ENCODE assay signal across 8 cellular contexts in the genomic region with DNA sequence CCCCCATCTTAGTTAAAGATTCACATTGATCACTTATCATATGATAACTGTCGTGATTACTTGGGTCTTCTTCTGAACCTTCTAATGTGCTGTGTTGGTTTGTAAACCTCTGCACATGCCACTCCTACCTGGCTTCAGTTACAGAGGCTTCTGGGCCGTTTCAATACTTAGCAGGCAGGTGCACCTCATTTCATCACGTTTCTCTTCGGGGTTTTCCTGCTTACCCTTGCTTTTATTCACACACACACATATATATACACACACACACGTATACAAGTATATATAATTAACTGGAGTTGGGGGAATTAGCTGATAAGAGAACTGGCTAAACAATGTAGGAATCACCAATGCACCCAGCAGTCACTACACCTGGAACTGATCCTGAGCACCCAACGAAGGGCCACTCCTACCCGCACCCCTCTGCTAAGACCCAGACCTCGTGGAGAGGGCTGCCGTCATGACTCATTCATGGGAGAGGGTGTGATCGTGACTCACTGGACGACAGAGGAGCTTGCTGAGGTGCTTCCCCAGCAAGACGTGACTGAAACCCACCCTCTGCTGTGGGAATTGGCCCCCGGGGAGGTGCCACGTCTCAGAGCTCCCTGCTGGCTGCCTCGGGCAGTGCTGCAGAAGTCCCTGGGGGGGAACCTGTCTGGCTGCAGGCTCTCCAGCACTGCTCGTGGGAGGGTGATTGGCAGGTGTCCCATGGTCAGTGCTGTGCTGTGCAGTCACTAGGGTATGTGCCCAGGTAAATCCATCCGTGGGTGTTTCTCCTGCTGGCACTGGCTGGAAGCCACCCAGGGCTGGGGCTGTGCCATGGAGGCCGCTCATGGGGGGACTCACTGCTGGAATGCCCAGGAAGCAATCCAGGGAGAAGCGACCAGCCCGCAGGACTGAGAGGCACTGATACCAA.
A peak's percentile ranks its signal among the peaks of the same experiment; 100 is the strongest.
DNase-seq lines count a peak whose midpoint lies in the region; ATAC-seq lines count a peak whose summit lies in the region.

No MANE protein-coding gene starts in this region.

- in situ Hi-C loops in KBM-7 (cut with MboI; ENCODE audit: low pct_unique_long_range_greater_than_20kb, low sequenced_read_pairs): no loop called here

- DNase-seq in Daoy (ENCODE audit: low read depth) (peak; percentile 89), NCI-H1436 treated with DMSO at 0.1 percent for 48 hours (lab: John Stamatoyannopoulos, UW) (peak; percentile 10), NCI-H2196 (lab: John Stamatoyannopoulos, UW; ENCODE audit: unreplicated experiment) (no peak), KBM-7 (no peak), activated gamma-delta T cell treated with Interleukin-2 at 50 U/mL for 16 hours (no peak)
- peak; percentile 26 for DNase-seq in stimulated activated CD8-positive, alpha-beta memory T cell treated with anti-CD3 and anti-CD28 coated beads, Interleukin-4, amount 100 ng/mL, for 24 hours (ENCODE audit: low read depth)

- ATAC-seq in GM21360 (IDR thresholded peaks at IDR 0.05; ENCODE audit: unreplicated experiment): peak; percentile 73
- peak; percentile 95 for ATAC-seq in esophagus mucosa

Comparison
In these comparisons a context has a peak if more than half of its experiments do, and no peak if none do; other contexts are left out.
1. DNase-seq: peak in Daoy (single experiment), NCI-H1436 treated with DMSO at 0.1 percent for 48 hours (single experiment) and stimulated activated CD8-positive, alpha-beta memory T cell treated with anti-CD3 and anti-CD28 coated beads, Interleukin-4, amount 100 ng/mL, for 24 hours (single experiment); none in NCI-H2196 (single experiment), KBM-7 (single experiment) and activated gamma-delta T cell treated with Interleukin-2 at 50 U/mL for 16 hours (single experiment).